23 cellular contexts compared by ENCODE assay signal in genomic region chr21:33618407-33618806, GRCh38.
"Had no signal": no experiment of that assay in that cellular context is flagged by ENCODE, and none has a peak within 500 bp of the region (broad histone marks: within the 10 kb centered on the region; RNA-seq: fewer than 3 reads in every experiment).

No MANE protein-coding gene starts in this region.

- H3K4me1 Mint-ChIP-seq: immature natural killer cell; stimulated activated effector memory CD8-positive, alpha-beta T cell treated with anti-CD3 and anti-CD28 coated beads, Interleukin-12 subunit alpha, Interleukin-12 subunit beta, amount 100 ng/mL, for 72 hours; stimulated activated naive CD8-positive, alpha-beta T cell treated with anti-CD3 and anti-CD28 coated beads, Interleukin-15, amount 100 ng/mL, for 72 hours had no signal

- DNase-seq: activated CD4-positive, alpha-beta T cell treated with anti-CD3 and anti-CD28 coated beads for 1 hour; activated CD4-positive, alpha-beta T cell treated with anti-CD3 and anti-CD28 coated beads, Interleukin-2, amount 50 U/mL, for 1 hour; activated CD8-positive, alpha-beta T cell treated with anti-CD3 and anti-CD28 coated beads, Interleukin-2, amount 10 ng/mL, durations not matched to agents 7 days and 5 days; activated gamma-delta T cell treated with Interleukin-2 at 50 U/mL for 16 hours; adrenal gland; central memory CD4-positive, alpha-beta T cell; heart right ventricle; immature natural killer cell; lower lobe of right lung; naive thymus-derived CD4-positive, alpha-beta T cell; small intestine; stimulated activated CD4-positive, alpha-beta T cell treated with anti-CD3 and anti-CD28 coated beads, Interleukin-2, amount 100 ng/mL, for 24 hours; stimulated activated naive CD8-positive, alpha-beta T cell treated with anti-CD3 and anti-CD28 coated beads, Interleukin-15, amount 100 ng/mL, for 72 hours; T-helper 1 cell; tibial artery; WERI-Rb-1 had no signal

- H3K4me3 ChIP-seq: adrenal gland, ascending aorta, heart right ventricle, lower lobe of right lung, tibial artery had no signal

- H3K4me3 Mint-ChIP-seq: activated CD8-positive, alpha-beta T cell treated with anti-CD3 and anti-CD28 coated beads, Interleukin-2, amount 10 ng/mL, durations not matched to agents 7 days and 5 days; activated naive CD8-positive, alpha-beta T cell; activated T-helper 1 cell treated with anti-CD3 and anti-CD28 coated beads, Interleukin-12 subunit alpha, Interleukin-12 subunit beta, Interleukin-2, Interleukin-4 antibody, amounts not matched to agents 30 ng/mL and 10 ng/mL and 1 ng/mL, durations not matched to agents 14 hours and 24 hours and 36 hours; immature natural killer cell; naive thymus-derived CD4-positive, alpha-beta T cell; stimulated activated effector memory CD8-positive, alpha-beta T cell treated with anti-CD3 and anti-CD28 coated beads, Interleukin-12 subunit alpha, Interleukin-12 subunit beta, amount 100 ng/mL, for 72 hours; stimulated activated naive CD8-positive, alpha-beta T cell treated with anti-CD3 and anti-CD28 coated beads, Interleukin-15, amount 100 ng/mL, for 72 hours had no signal

- H3K4me1 ChIP-seq: adrenal gland, ascending aorta, heart right ventricle, lower lobe of right lung, tibial artery had no signal

- ATAC-seq: activated CD8-positive, alpha-beta T cell treated with anti-CD3 and anti-CD28 coated beads, Interleukin-2, amount 10 ng/mL, durations not matched to agents 7 days and 5 days; heart right ventricle; left lobe of liver; lower lobe of right lung; naive thymus-derived CD4-positive, alpha-beta T cell; sciatic nerve; stimulated activated effector memory CD8-positive, alpha-beta T cell treated with anti-CD3 and anti-CD28 coated beads, Interleukin-12 subunit alpha, Interleukin-12 subunit beta, amount 100 ng/mL, for 72 hours; stimulated activated naive CD8-positive, alpha-beta T cell treated with anti-CD3 and anti-CD28 coated beads, Interleukin-15, amount 100 ng/mL, for 72 hours had no signal

- H3K9me3 ChIP-seq: adrenal gland, ascending aorta, heart right ventricle, lower lobe of right lung, tibial artery had no signal

- H3K27me3 ChIP-seq: adrenal gland, ascending aorta, heart right ventricle, tibial artery had no signal

- H3K27me3 Mint-ChIP-seq: activated naive CD8-positive, alpha-beta T cell; naive thymus-derived CD4-positive, alpha-beta T cell; stimulated activated naive CD8-positive, alpha-beta T cell treated with anti-CD3 and anti-CD28 coated beads, Interleukin-15, amount 100 ng/mL, for 72 hours had no signal

- H3K9me3 Mint-ChIP-seq: activated T-helper 1 cell treated with anti-CD3 and anti-CD28 coated beads, Interleukin-12 subunit alpha, Interleukin-12 subunit beta, Interleukin-2, Interleukin-4 antibody, amounts not matched to agents 30 ng/mL and 10 ng/mL and 1 ng/mL, durations not matched to agents 14 hours and 24 hours and 36 hours; immature natural killer cell; naive thymus-derived CD4-positive, alpha-beta T cell; stimulated activated effector memory CD8-positive, alpha-beta T cell treated with anti-CD3 and anti-CD28 coated beads, Interleukin-12 subunit alpha, Interleukin-12 subunit beta, amount 100 ng/mL, for 72 hours; stimulated activated naive CD8-positive, alpha-beta T cell treated with anti-CD3 and anti-CD28 coated beads, Interleukin-15, amount 100 ng/mL, for 72 hours had no signal

- H3K27ac ChIP-seq: adrenal gland, ascending aorta, epithelial cell of prostate, heart right ventricle, lower lobe of right lung, tibial artery, WERI-Rb-1 had no signal

- H3K27ac Mint-ChIP-seq: activated CD8-positive, alpha-beta T cell treated with anti-CD3 and anti-CD28 coated beads, Interleukin-2, amount 10 ng/mL, durations not matched to agents 7 days and 5 days; activated naive CD8-positive, alpha-beta T cell; activated T-helper 1 cell treated with anti-CD3 and anti-CD28 coated beads, Interleukin-12 subunit alpha, Interleukin-12 subunit beta, Interleukin-2, Interleukin-4 antibody, amounts not matched to agents 30 ng/mL and 10 ng/mL and 1 ng/mL, durations not matched to agents 14 hours and 24 hours and 36 hours; immature natural killer cell; stimulated activated effector memory CD8-positive, alpha-beta T cell treated with anti-CD3 and anti-CD28 coated beads, Interleukin-12 subunit alpha, Interleukin-12 subunit beta, amount 100 ng/mL, for 72 hours; stimulated activated naive CD8-positive, alpha-beta T cell treated with anti-CD3 and anti-CD28 coated beads, Interleukin-15, amount 100 ng/mL, for 72 hours had no signal
